In the genomic region with DNA sequence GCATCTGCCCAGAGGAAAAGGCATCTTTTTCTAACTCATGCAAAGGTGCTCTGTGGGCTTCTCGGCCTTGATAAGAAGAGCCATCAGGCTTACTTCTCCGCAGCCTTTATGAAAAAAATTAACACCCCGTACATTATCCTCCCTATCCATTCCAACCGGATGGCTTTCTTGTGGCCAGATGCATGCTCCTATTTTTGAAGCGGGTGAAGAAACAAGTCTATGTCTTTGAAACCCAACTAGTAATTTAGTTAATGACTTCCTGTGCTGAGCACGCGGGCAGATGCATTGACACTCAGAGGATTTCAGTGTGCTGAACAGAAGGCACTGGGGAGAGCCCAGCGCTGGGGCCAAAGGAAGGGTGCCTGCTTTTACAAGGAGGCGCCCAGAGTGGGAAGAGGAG, we compare ENCODE assay signal across 1 cellular context.
TF ChIP-seq lines count a peak whose summit lies in the region.

No MANE protein-coding gene starts in this region.

TF ChIP-seq in H1, 55 proteins besides CTCF, POLR2A, EP300 and RAD21:
- TF ChIP-seq KDM4A (IDR thresholded peaks at IDR 0.05; ENCODE audit: low read depth, low read length, severe bottlenecking): no peak
- TF ChIP-seq JUN (IDR thresholded peaks at IDR 0.05; ENCODE audit: low read depth, low read length): no peak
- no peak for TF ChIP-seq HDAC2 (IDR thresholded peaks at IDR 0.05; ENCODE audit: borderline replicate concordance in 1 of 2, low read depth in 2 of 2, low read length in 2 of 2)
- no peak for TF ChIP-seq TEAD4 (IDR thresholded peaks at IDR 0.05; ENCODE audit: low read depth, low read length)
- TF ChIP-seq ZNF274 (IDR thresholded peaks at IDR 0.05; ENCODE audit: borderline replicate concordance, extremely low read depth, low read length): no peak
